In the genomic region with DNA sequence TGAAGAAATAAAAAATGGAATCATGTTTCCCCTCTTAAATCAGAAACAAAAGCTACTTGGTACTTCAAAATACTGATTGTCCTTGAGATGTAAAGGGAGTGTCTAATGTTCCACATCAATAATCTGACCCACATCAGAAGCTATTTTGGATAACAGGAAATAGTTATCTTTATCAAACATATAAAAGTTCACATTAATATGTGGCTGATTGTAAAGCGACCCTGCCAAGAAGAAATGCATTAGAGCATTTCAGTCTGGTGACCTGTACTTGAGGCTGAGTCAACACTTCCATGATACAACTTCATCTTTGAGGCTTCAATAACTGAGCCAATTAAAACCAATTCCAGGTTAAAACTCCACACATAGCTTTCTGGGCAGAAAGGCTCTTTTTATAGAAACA, we compare ENCODE assay signal across 30 cellular contexts. TPM values are rescaled to one million over a fixed set of nuclear protein-coding genes. Genes with fewer than 3 reads are reported as not detected.
DNase-seq lines count a peak whose midpoint lies in the region; FAIRE-seq and TF ChIP-seq lines count a peak whose summit lies in the region.
"Had no signal": no experiment of that assay in that cellular context is flagged by ENCODE, and none has a peak within 500 bp of the region (broad histone marks: within the 10 kb centered on the region; RNA-seq: fewer than 3 reads in every experiment).

No MANE protein-coding gene starts in this region.

- H3K9ac ChIP-seq in astrocyte (ENCODE audit: low read length) = no peak overlapping the region
- H3K9ac ChIP-seq: SK-N-SH had no signal

- H3K4me3 ChIP-seq in astrocyte (ENCODE audit: insufficient read depth, low read depth, low read length) = no peak overlapping the region
- no peak overlapping the region for H3K4me3 ChIP-seq in fibroblast of pulmonary artery (replicated peaks; ENCODE audit: low read depth, low read length)
- H3K4me3 ChIP-seq: lung, sigmoid colon, tibial nerve had no signal

- no peaks in the 10 kb centered on the region for H3K4me1 Mint-ChIP-seq in astrocyte (ENCODE audit: low read depth, unreplicated experiment)
- H3K4me1 Mint-ChIP-seq: activated T-helper 17 cell treated with anti-CD3 and anti-CD28 coated beads, Interleukin-2, amount 50 U/mL, for 72 hours; CD4-positive, alpha-beta memory T cell; neural crest cell; stimulated activated naive CD8-positive, alpha-beta T cell treated with anti-CD3 and anti-CD28 coated beads, Interleukin-15, amount 100 ng/mL, for 72 hours had no signal

- H3K27me3 ChIP-seq in astrocyte (ENCODE audit: insufficient read depth, low read length) = no peaks in the 10 kb centered on the region
- H3K27me3 ChIP-seq: sigmoid colon, tibial nerve had no signal

- no peak overlapping the region for H3K27ac ChIP-seq in astrocyte (ENCODE audit: low read depth, low read length)
- H3K27ac ChIP-seq: epithelial cell of prostate, HL-60, sigmoid colon, tibial nerve, WERI-Rb-1 had no signal

- no peak overlapping the region for H3K4me3 Mint-ChIP-seq in astrocyte (ENCODE audit: unreplicated experiment)
- H3K4me3 Mint-ChIP-seq: activated T-helper 17 cell treated with anti-CD3 and anti-CD28 coated beads, Interleukin-2, amount 50 U/mL, for 72 hours; CD4-positive, alpha-beta memory T cell; neural crest cell; stimulated activated naive CD8-positive, alpha-beta T cell treated with anti-CD3 and anti-CD28 coated beads, Interleukin-15, amount 100 ng/mL, for 72 hours had no signal

- peak; percentile 3 for DNase-seq in M059J (ENCODE audit: low read depth)
- DNase-seq in astrocyte (ENCODE audit: low read depth) = peak; percentile 33
- DNase-seq in fibroblast of pulmonary artery (ENCODE audit: low read depth) = peak; percentile 18
- DNase-seq in stromal cell of bone marrow (ENCODE audit: low read depth) = peak; percentile 50
- no peak for DNase-seq in NCI-H2171 treated with DMSO at 0.1 percent for 48 hours (lab: John Stamatoyannopoulos, UW)
- DNase-seq in HTR-8/SVneo (ENCODE audit: insufficient read length, low spot score) = no peak
- DNase-seq in DMS 273 (lab: John Stamatoyannopoulos, UW; ENCODE audit: unreplicated experiment) = no peak
- DNase-seq: activated CD4-positive, alpha-beta T cell treated with anti-CD3 and anti-CD28 coated beads, Interleukin-2, amount 50 U/mL, for 1 hour; AML-193; aorta; CD4-positive, alpha-beta memory T cell; DMS153; NCI-H1092; NCI-H187; NCI-H2227 treated with DMSO at 0.1 percent for 48 hours; NCI-H748 treated with DMSO at 0.1 percent for 48 hours; sigmoid colon; SK-N-SH; stimulated activated naive CD8-positive, alpha-beta T cell treated with anti-CD3 and anti-CD28 coated beads, Interleukin-15, amount 100 ng/mL, for 72 hours; WERI-Rb-1 had no signal

- no peaks in the 10 kb centered on the region for H3K27me3 Mint-ChIP-seq in astrocyte (ENCODE audit: low read depth, unreplicated experiment)
- H3K27me3 Mint-ChIP-seq: activated T-helper 17 cell treated with anti-CD3 and anti-CD28 coated beads, Interleukin-2, amount 50 U/mL, for 72 hours; progenitor cell of endocrine pancreas had no signal

- H3K27ac Mint-ChIP-seq in astrocyte (ENCODE audit: unreplicated experiment) = no peak overlapping the region
- H3K27ac Mint-ChIP-seq: activated naive CD4-positive, alpha-beta T cell treated with anti-CD3 and anti-CD28 coated beads, Interleukin-2, amount 50 U/mL, for 72 hours; activated T-helper 17 cell treated with anti-CD3 and anti-CD28 coated beads, Interleukin-2, amount 50 U/mL, for 72 hours; CD4-positive, alpha-beta memory T cell; progenitor cell of endocrine pancreas; stimulated activated naive CD8-positive, alpha-beta T cell treated with anti-CD3 and anti-CD28 coated beads, Interleukin-15, amount 100 ng/mL, for 72 hours had no signal

- no peaks in the 10 kb centered on the region for H3K9me3 ChIP-seq in astrocyte (ENCODE audit: insufficient read depth, low read depth, low read length)
- H3K9me3 ChIP-seq: sigmoid colon, SK-N-SH, tibial nerve had no signal

- TF ChIP-seq CTCF in astrocyte (IDR thresholded peaks at IDR 0.05; ENCODE audit: insufficient read depth, low read depth, low read length) (no peak), fibroblast of pulmonary artery (IDR thresholded peaks at IDR 0.05; ENCODE audit: low read length, missing control alignments) (no peak)

- no peaks in the 10 kb centered on the region for H4K20me1 ChIP-seq in astrocyte (ENCODE audit: insufficient read depth, low read length)

- H3K36me3 ChIP-seq in astrocyte (ENCODE audit: insufficient read depth, low read length) = no peaks in the 10 kb centered on the region
- H3K36me3 ChIP-seq: sigmoid colon, tibial nerve, WERI-Rb-1 had no signal

- H2AFZ ChIP-seq in astrocyte (ENCODE audit: low read depth, low read length) = no peak overlapping the region

- H3K4me2 ChIP-seq in astrocyte (ENCODE audit: low read length) = no peak overlapping the region
- H3K4me2 ChIP-seq: SK-N-SH had no signal

- H3K9me3 Mint-ChIP-seq in astrocyte (ENCODE audit: unreplicated experiment) = peaks cover 3% of the 10 kb centered on the region
- H3K9me3 Mint-ChIP-seq: activated naive CD4-positive, alpha-beta T cell treated with anti-CD3 and anti-CD28 coated beads, Interleukin-2, amount 50 U/mL, for 72 hours; activated T-helper 17 cell treated with anti-CD3 and anti-CD28 coated beads, Interleukin-2, amount 50 U/mL, for 72 hours; stimulated activated naive CD8-positive, alpha-beta T cell treated with anti-CD3 and anti-CD28 coated beads, Interleukin-15, amount 100 ng/mL, for 72 hours had no signal

- H3K4me1 ChIP-seq in astrocyte (ENCODE audit: insufficient read depth, low read length) = no peaks in the 10 kb centered on the region
- H3K4me1 ChIP-seq: sigmoid colon, tibial nerve had no signal

- peaks cover 3% of the 10 kb centered on the region for H3K36me3 Mint-ChIP-seq in astrocyte (ENCODE audit: low read depth, unreplicated experiment)
- H3K36me3 Mint-ChIP-seq: activated naive CD4-positive, alpha-beta T cell treated with anti-CD3 and anti-CD28 coated beads, Interleukin-2, amount 50 U/mL, for 72 hours; CD4-positive, alpha-beta memory T cell had no signal

- no peaks in the 10 kb centered on the region for H3K79me2 ChIP-seq in astrocyte (ENCODE audit: insufficient read depth, low read length)

- FAIRE-seq in astrocyte (lab: Jason Lieb, UNC) (no peak), HTR-8/SVneo (lab: Jason Lieb, UNC) (no peak)
- FAIRE-seq: H54, islet of Langerhans had no signal

RNA-seq across cellular contexts. Expression of a gene that starts 31.8 kb away (rescaled TPM):
- 15.3 and 20.9 TPM in 2 replicates for total RNA-seq in M059J (2014; rRNA removed; shearing (Covaris generic))
- 64.0 and 66.5 TPM in 2 replicates for total RNA-seq in astrocyte

Comparison
In these comparisons a context has a peak if more than half of its experiments do, and no peak if none do; other contexts are left out.
1. DNase-seq: peak in M059J (single experiment), astrocyte (single experiment), fibroblast of pulmonary artery (single experiment) and stromal cell of bone marrow (single experiment); none in NCI-H2171 treated with DMSO at 0.1 percent for 48 hours (single experiment), HTR-8/SVneo (single experiment) and DMS 273 (single experiment).